In genomic region chr13:99378985-99379734, GRCh38 we compare ENCODE assay signal across 18 cellular contexts.
DNase-seq lines count a peak whose midpoint lies in the region; FAIRE-seq and TF ChIP-seq lines count a peak whose summit lies in the region.
"Had no signal": no experiment of that assay in that cellular context is flagged by ENCODE, and none has a peak within 500 bp of the region (broad histone marks: within the 10 kb centered on the region; RNA-seq: fewer than 3 reads in every experiment).

No MANE protein-coding gene starts in this region.

- no peaks in the 10 kb centered on the region for H3K79me2 ChIP-seq in OCI-LY7 (ENCODE audit: insufficient read depth, low read depth, low read length)

- WGBS in mesenchymal stem cell, result 77% methylated on average over 3 of the region's 3 CpGs

- no peak for TF ChIP-seq CTCF in CD14-positive monocyte (IDR thresholded peaks at IDR 0.05)
- TF ChIP-seq CTCF in OCI-LY7 (conservative IDR thresholded peaks at IDR 0.05; ENCODE audit: low read length), result no peak
- no peak for TF ChIP-seq CTCF in coronary artery (IDR thresholded peaks at IDR 0.05)
- no peak for TF ChIP-seq CTCF in ascending aorta (IDR thresholded peaks at IDR 0.05)

- H2BK5ac ChIP-seq in mesenchymal stem cell (ENCODE audit: low read depth, low read length, poor library complexity, severe bottlenecking), result no peak overlapping the region

- no peak overlapping the region for H3K4ac ChIP-seq in mesenchymal stem cell (ENCODE audit: low read depth in 1 of 2, low read length in 2 of 2)

- H3K18ac ChIP-seq in mesenchymal stem cell (ENCODE audit: low read depth in 1 of 2, low read length in 2 of 2), result no peak overlapping the region

- H3K9ac ChIP-seq in iPS-20b (ENCODE audit: low read depth, low read length) (no peak overlapping the region), mesenchymal stem cell (ENCODE audit: low read length) (no peak overlapping the region)
- H3K9ac ChIP-seq: GM23248 had no signal

- CTCF ChIA-PET in OCI-LY7 (lab: Charles Lee; ENCODE audit: unreplicated experiment), result no interaction called here

- H3K4me3 ChIP-seq in OCI-LY7 (ENCODE audit: low read depth, low read length, poor library complexity, severe bottlenecking) (no peak overlapping the region), iPS-20b (ENCODE audit: low read length) (peak overlapping the region; percentile 48; the same call in 1 of the 2 replicates), coronary artery (no peak overlapping the region), ascending aorta (no peak overlapping the region), mesenchymal stem cell (ENCODE audit: insufficient read depth in 1 of 2, low read depth in 1 of 2, low read length in 2 of 2) (no peak overlapping the region)
- H3K4me3 ChIP-seq: gastroesophageal sphincter, GM23248, K562, vagina had no signal

- no peaks in the 10 kb centered on the region for H3K9me2 ChIP-seq in OCI-LY7 (ENCODE audit: insufficient read depth, low read length)

- no peaks in the 10 kb centered on the region for H3K27me3 ChIP-seq in iPS-20b (ENCODE audit: insufficient read depth, low read length)
- H3K27me3 ChIP-seq in ascending aorta, result no peaks in the 10 kb centered on the region
- no peaks in the 10 kb centered on the region for H3K27me3 ChIP-seq in mesenchymal stem cell (ENCODE audit: control insufficient read depth in 1 of 2, insufficient read depth in 1 of 2, low read length in 2 of 2)
- H3K27me3 ChIP-seq: gastroesophageal sphincter, vagina had no signal

- no peaks in the 10 kb centered on the region for H3K9me3 Mint-ChIP-seq in CD14-positive monocyte
- H3K9me3 Mint-ChIP-seq: nephron had no signal

- POLR2A ChIA-PET in OCI-LY7 (lab: Charles Lee), result no interaction called here

- DNase-seq in CD14-positive monocyte (ENCODE audit: low spot score) (no peak), GM12892 (ENCODE audit: insufficient read length) (no peak), OCI-LY7 (ENCODE audit: low spot score) (peak; percentile 16), coronary artery (ENCODE audit: low spot score) (no peak), ascending aorta (ENCODE audit: low spot score in 2 of 2) (no peak), mesenchymal stem cell (no peak), NCI-H1694 treated with DMSO at 0.1 percent for 48 hours (lab: John Stamatoyannopoulos, UW) (no peak)
- DNase-seq: GM23248; NCI-H1092; NCI-H510A treated with DMSO at 0.1 percent for 48 hours; posterior cingulate gyrus; stimulated activated CD4-positive, alpha-beta T cell treated with anti-CD3 and anti-CD28 coated beads, Interleukin-2, amount 100 ng/mL, for 24 hours had no signal

- no peaks in the 10 kb centered on the region for H3K79me1 ChIP-seq in mesenchymal stem cell (replicated peaks; ENCODE audit: low read length, poor library complexity, severe bottlenecking)

- H3K4me1 ChIP-seq in OCI-LY7 (ENCODE audit: insufficient read depth, low read length, poor library complexity, severe bottlenecking) (peaks cover 36% of the 10 kb centered on the region), iPS-20b (ENCODE audit: insufficient read depth, low read length) (peaks cover 21% of the 10 kb centered on the region), ascending aorta (no peaks in the 10 kb centered on the region), mesenchymal stem cell (ENCODE audit: control insufficient read depth, insufficient read depth, low read depth, low read length) (peaks cover 5% of the 10 kb centered on the region)
- H3K4me1 ChIP-seq: gastroesophageal sphincter had no signal

- H2BK15ac ChIP-seq in mesenchymal stem cell (ENCODE audit: low read depth, poor library complexity, severe bottlenecking), result no peak overlapping the region

- H2AFZ ChIP-seq in OCI-LY7 (ENCODE audit: low read length) (no peak overlapping the region), mesenchymal stem cell (ENCODE audit: low read depth, low read length) (no peak overlapping the region)
- H2AFZ ChIP-seq: GM23248 had no signal

- no peaks in the 10 kb centered on the region for H3K9me3 ChIP-seq in OCI-LY7 (ENCODE audit: low read length)
- H3K9me3 ChIP-seq in iPS-20b (ENCODE audit: insufficient read depth, low read depth, low read length), result no peaks in the 10 kb centered on the region
- no peaks in the 10 kb centered on the region for H3K9me3 ChIP-seq in ascending aorta
- H3K9me3 ChIP-seq in mesenchymal stem cell (ENCODE audit: control insufficient read depth, low read length), result peaks cover 7% of the 10 kb centered on the region
- H3K9me3 ChIP-seq: gastroesophageal sphincter, vagina had no signal

- H3K4me2 ChIP-seq in OCI-LY7 (ENCODE audit: low read length), result peak overlapping the region; percentile 36; the same call in 1 of the 2 replicates
- H3K4me2 ChIP-seq in mesenchymal stem cell (ENCODE audit: low read length, poor library complexity, severe bottlenecking), result no peak overlapping the region

- intact Hi-C loops in CD14-positive monocyte (cut with micrococcal nuclease), result loop anchor here (5.0 to 10.0 kb wide), 3 partner anchors 54 to 94 kb away; no protein-coding TSS in a partner anchor
- intact Hi-C loops in OCI-LY7 (cut with micrococcal nuclease; ENCODE audit: unreplicated experiment), result loop anchor here (5.0 kb wide), 1 partner anchor 97 kb away; no protein-coding TSS in a partner anchor
- intact Hi-C loops in ascending aorta (cut with DNase I), result no loop called here

- peaks cover 68% of the 10 kb centered on the region for H3K4me1 Mint-ChIP-seq in CD14-positive monocyte
- H3K4me1 Mint-ChIP-seq: nephron had no signal

- no peak overlapping the region for H2AK5ac ChIP-seq in mesenchymal stem cell (ENCODE audit: low read length, severe bottlenecking)

- H4K8ac ChIP-seq in mesenchymal stem cell (ENCODE audit: low read length), result no peak overlapping the region

- H3K14ac ChIP-seq in mesenchymal stem cell (ENCODE audit: low read length in 2 of 2), result no peak overlapping the region

- H3K36me3 ChIP-seq in OCI-LY7 (ENCODE audit: insufficient read depth, low read length) (peaks cover 3% of the 10 kb centered on the region; the same call in 1 of the 2 replicates), iPS-20b (ENCODE audit: insufficient read depth, low read depth, low read length) (peaks cover 7% of the 10 kb centered on the region; the same call in 1 of the 2 replicates), ascending aorta (peaks cover 0 to 21% of the 10 kb centered on the region in 2 donors), mesenchymal stem cell (ENCODE audit: control insufficient read depth in 1 of 2, insufficient read depth in 2 of 2, low read depth in 1 of 2, low read length in 2 of 2) (peaks cover 29 to 30% of the 10 kb centered on the region in 2 experiments)
- H3K36me3 ChIP-seq: vagina had no signal

- no peak for TF ChIP-seq POLR2A in GM12892 (IDR thresholded peaks at IDR 0.05; ENCODE audit: low read depth, low read length)

- H4K20me1 ChIP-seq in OCI-LY7 (ENCODE audit: insufficient read depth, low read length), result no peaks in the 10 kb centered on the region

- no TSS peak for BruUV-seq in OCI-LY7 (replicated peaks; lab: Mats Ljungman, UMichigan)

- no peak overlapping the region for H3K4me3 Mint-ChIP-seq in CD14-positive monocyte
- H3K4me3 Mint-ChIP-seq: nephron had no signal

- H3K27me3 Mint-ChIP-seq in CD14-positive monocyte (ENCODE audit: low read depth in 3 of 3), result peaks cover 0 to 1% (median 0%) of the 10 kb centered on the region in 3 donors

- peaks cover 64 to 70% of the 10 kb centered on the region in 2 donors for H3K36me3 Mint-ChIP-seq in CD14-positive monocyte

- H3K23ac ChIP-seq in mesenchymal stem cell (ENCODE audit: low read length in 2 of 2), result no peak overlapping the region

- FAIRE-seq in GM12892 (lab: Jason Lieb, UNC), result peak; percentile 81
- FAIRE-seq: K562 had no signal

- H2BK12ac ChIP-seq in mesenchymal stem cell (ENCODE audit: low read length in 2 of 2), result no peak overlapping the region

- H4K91ac ChIP-seq in mesenchymal stem cell (ENCODE audit: low read length), result no peak overlapping the region

- H3K27ac Mint-ChIP-seq in CD14-positive monocyte, result peak overlapping the region; percentile 53 to 81 (median 66)
- H3K27ac Mint-ChIP-seq: nephron had no signal

- H3K27ac ChIP-seq in OCI-LY7 (ENCODE audit: low read depth, low read length, poor library complexity, severe bottlenecking) (no peak overlapping the region), iPS-20b (ENCODE audit: low read length) (no peak overlapping the region), coronary artery (no peak overlapping the region), ascending aorta (no peak overlapping the region), mesenchymal stem cell (ENCODE audit: low read length, poor library complexity, severe bottlenecking) (no peak overlapping the region)
- H3K27ac ChIP-seq: gastroesophageal sphincter, GM23248, HL-60, vagina had no signal

- no peak overlapping the region for H2BK120ac ChIP-seq in mesenchymal stem cell (ENCODE audit: low read depth, low read length)
